ENCODE assay signal across 20 cellular contexts in the genomic region with DNA sequence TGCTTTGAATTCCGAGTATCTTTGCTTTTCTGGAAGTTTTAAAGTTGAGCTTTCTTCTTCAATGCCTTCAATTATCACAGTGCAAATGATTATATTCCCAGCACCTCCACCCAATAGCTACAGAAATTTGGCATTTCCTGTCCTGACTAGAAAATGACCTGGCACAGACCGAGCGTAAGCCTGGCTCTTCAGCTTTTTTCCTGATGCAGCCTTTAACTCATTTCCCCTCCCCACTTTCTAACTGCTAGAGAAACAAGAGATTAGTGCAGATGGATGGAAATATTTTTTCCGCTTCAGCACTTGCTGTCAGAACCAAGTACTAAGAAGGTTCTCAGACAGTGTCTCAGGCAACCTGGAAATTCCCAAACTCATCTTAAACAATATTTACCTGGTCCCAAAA.
A peak's percentile ranks its signal among the peaks of the same experiment; 100 is the strongest.
DNase-seq lines count a peak whose midpoint lies in the region; ATAC-seq and TF ChIP-seq lines count a peak whose summit lies in the region.
"Had no signal": no experiment of that assay in that cellular context is flagged by ENCODE, and none has a peak within 500 bp of the region (broad histone marks: within the 10 kb centered on the region; RNA-seq: fewer than 3 reads in every experiment).

No MANE protein-coding gene starts in this region.

- H3K27ac ChIP-seq in right atrium auricular region: no peak overlapping the region
- no peak overlapping the region for H3K27ac ChIP-seq in thoracic aorta
- H3K27ac ChIP-seq: A549, BLaER1 had no signal

- ATAC-seq in left ventricle myocardium superior (peak; percentile 27), thoracic aorta (ENCODE audit: insufficient number of reproducible peaks, low FRiP score, low read depth) (no peak), GM21367 (IDR thresholded peaks at IDR 0.05; ENCODE audit: unreplicated experiment) (no peak), GM18858 (IDR thresholded peaks at IDR 0.05; ENCODE audit: unreplicated experiment) (no peak)
- ATAC-seq: A549, HCT116, K562, Right ventricle myocardium inferior had no signal

- H3K4me1 ChIP-seq in right atrium auricular region: no peaks in the 10 kb centered on the region
- peaks cover 7 to 16% of the 10 kb centered on the region in 2 donors for H3K4me1 ChIP-seq in thoracic aorta (ENCODE audit: control insufficient read depth in 1 of 2, low read depth in 2 of 2)
- H3K4me1 ChIP-seq: A549, BLaER1 had no signal

- DNase-seq in left ventricle myocardium superior: no peak
- no peak for DNase-seq in right atrium auricular region (ENCODE audit: low spot score)
- peak; percentile 24 for DNase-seq in cerebellum (ENCODE audit: low spot score)
- peak; percentile 47 to 54 for DNase-seq in lung microvascular endothelial cell (ENCODE audit: low read depth in 2 of 2)
- DNase-seq in thoracic aorta (ENCODE audit: low spot score): no peak
- no peak for DNase-seq in cerebellar nuclear complex (lab: John Stamatoyannopoulos, UW)
- DNase-seq: CD4-positive, alpha-beta memory T cell; DMS153; GF-D8; GOT3; NCI-H2107; NCI-H526 treated with DMSO at 0.1 percent for 48 hours; NK-92 treated with Interleukin-12 subunit alpha and Interleukin-12 subunit beta, amount 100 ng/mL, for 24 hours had no signal

- intact Hi-C loops in left ventricle myocardium superior (cut with micrococcal nuclease): no loop called here

- H3K36me3 ChIP-seq in right atrium auricular region: no peaks in the 10 kb centered on the region
- H3K36me3 ChIP-seq in thoracic aorta: no peaks in the 10 kb centered on the region
- H3K36me3 ChIP-seq: BLaER1 had no signal

- no peak for TF ChIP-seq CTCF in right atrium auricular region (IDR thresholded peaks at IDR 0.05)
- no peak for TF ChIP-seq CTCF in thoracic aorta (IDR thresholded peaks at IDR 0.05)

- H3K4me3 ChIP-seq in right atrium auricular region (no peak overlapping the region), thoracic aorta (peak overlapping the region; percentile 36)
- H3K4me3 ChIP-seq: A549, BLaER1, K562 had no signal

- no peaks in the 10 kb centered on the region for H3K27me3 ChIP-seq in right atrium auricular region
- H3K27me3 ChIP-seq in thoracic aorta (replicated peaks; ENCODE audit: insufficient read depth): no peaks in the 10 kb centered on the region
- H3K27me3 ChIP-seq: BLaER1 had no signal

- no peaks in the 10 kb centered on the region for H3K9me3 ChIP-seq in right atrium auricular region
- no peaks in the 10 kb centered on the region for H3K9me3 ChIP-seq in thoracic aorta
- H3K9me3 ChIP-seq: A549, BLaER1 had no signal

Comparison
In these comparisons a context has a peak if more than half of its experiments do, and no peak if none do; other contexts are left out.
1. DNase-seq: peak in cerebellum (single experiment) and lung microvascular endothelial cell (2 of 2); none in left ventricle myocardium superior (single experiment), right atrium auricular region (single experiment), thoracic aorta (single experiment) and cerebellar nuclear complex (0 of 2).